8 cellular contexts compared by ENCODE assay signal in genomic region chr1:91844862-91845528, GRCh38. TPM values are rescaled to one million over a fixed set of nuclear protein-coding genes. Genes with fewer than 3 reads are reported as not detected.
DNase-seq lines count a peak whose midpoint lies in the region; ATAC-seq and TF ChIP-seq lines count a peak whose summit lies in the region.
"Had no signal": no experiment of that assay in that cellular context is flagged by ENCODE, and none has a peak within 500 bp of the region (broad histone marks: within the 10 kb centered on the region; RNA-seq: fewer than 3 reads in every experiment).

No MANE protein-coding gene starts in this region.

- TF ChIP-seq CTCF in mucosa of descending colon (IDR thresholded peaks at IDR 0.05) = no peak

- peaks cover 2% of the 10 kb centered on the region for H3K9me3 ChIP-seq in mucosa of descending colon

- H3K36me3 ChIP-seq in mucosa of descending colon (ENCODE audit: low read depth) = no peaks in the 10 kb centered on the region

- intact Hi-C loops in mucosa of descending colon (cut with DNase I, micrococcal nuclease) = no loop called here

- H3K4me1 ChIP-seq in mucosa of descending colon (ENCODE audit: low read depth) = peaks cover 16% of the 10 kb centered on the region

- ATAC-seq in mucosa of descending colon (peak; percentile 39), GM21786 (IDR thresholded peaks at IDR 0.05; ENCODE audit: unreplicated experiment) (no peak)

- H3K4me3 ChIP-seq in mucosa of descending colon = no peak overlapping the region

- DNase-seq in NCI-H460 (ENCODE audit: extremely low read depth, low read depth) (peak; percentile 34), epidermal melanocyte (ENCODE audit: insufficient read length, low spot score) (peak; percentile 78), mucosa of descending colon (no peak), ureter (ENCODE audit: low spot score) (peak; percentile 66), CD1c-positive myeloid dendritic cell (ENCODE audit: extremely low spot score) (no peak), NCI-H510A treated with DMSO at 0.1 percent for 48 hours (lab: John Stamatoyannopoulos, UW) (no peak)
- DNase-seq: SHP77 treated with DMSO at 0.1 percent for 48 hours had no signal

RNA-seq across cellular contexts. Expression of gene TGFBR3, which starts 41.0 kb away (rescaled TPM):
- 10.0 and 11.3 TPM in 2 replicates for total RNA-seq in NCI-H460 (2014; rRNA removed; shearing (Covaris generic))
- polyA plus RNA-seq in NCI-H460 (2014; cell fraction: nucleus; rRNA removed) = 2.9 and 5.0 TPM in 2 replicates
- total RNA-seq in mucosa of descending colon = 10 to 100 TPM; 11.6 to 89.7 (median 21.1) TPM
- 102 TPM for total RNA-seq in ureter

Comparison
In these comparisons a context has a peak if more than half of its experiments do, and no peak if none do; other contexts are left out.
1. DNase-seq: peak in NCI-H460 (single experiment), epidermal melanocyte (single experiment) and ureter (single experiment); none in mucosa of descending colon (0 of 3), CD1c-positive myeloid dendritic cell (single experiment) and NCI-H510A treated with DMSO at 0.1 percent for 48 hours (single experiment).